ENCODE assay signal across 17 cellular contexts in genomic region chr3:66377800-66378199, GRCh38.
DNase-seq lines count a peak whose midpoint lies in the region; ATAC-seq and TF ChIP-seq lines count a peak whose summit lies in the region.
"Had no signal": no experiment of that assay in that cellular context is flagged by ENCODE, and none has a peak within 500 bp of the region (broad histone marks: within the 10 kb centered on the region; RNA-seq: fewer than 3 reads in every experiment).

No MANE protein-coding gene starts in this region.

- H3K9me3 ChIP-seq in CD4-positive, CD25-positive, alpha-beta regulatory T cell (ENCODE audit: control insufficient read depth in 2 of 2, low read length in 2 of 2), result no peaks in the 10 kb centered on the region
- no peaks in the 10 kb centered on the region for H3K9me3 ChIP-seq in Caco-2
- H3K9me3 ChIP-seq: left lung, pancreas had no signal

- H3K27me3 Mint-ChIP-seq in CD4-positive, CD25-positive, alpha-beta regulatory T cell, result no peaks in the 10 kb centered on the region
- no peaks in the 10 kb centered on the region for H3K27me3 Mint-ChIP-seq in Caco-2 (ENCODE audit: insufficient read depth, unreplicated experiment)
- no peaks in the 10 kb centered on the region for H3K27me3 Mint-ChIP-seq in activated T-helper 1 cell treated with anti-CD3 and anti-CD28 coated beads, Interleukin-12 subunit alpha, Interleukin-12 subunit beta, Interleukin-2, Interleukin-4 antibody, amounts not matched to agents 30 ng/mL and 10 ng/mL and 1 ng/mL, durations not matched to agents 14 hours and 24 hours and 36 hours (ENCODE audit: insufficient read depth)

- peak; percentile 73 to 77 for ATAC-seq in CD4-positive, CD25-positive, alpha-beta regulatory T cell (ENCODE audit: low read depth in 2 of 2)
- ATAC-seq in GM19467 (IDR thresholded peaks at IDR 0.05; ENCODE audit: unreplicated experiment), result no peak
- ATAC-seq: left lung had no signal

- H3K4me1 Mint-ChIP-seq in CD4-positive, CD25-positive, alpha-beta regulatory T cell, result peaks cover 17 to 45% (median 31%) of the 10 kb centered on the region in 4 donors
- peaks cover 12% of the 10 kb centered on the region for H3K4me1 Mint-ChIP-seq in Caco-2 (ENCODE audit: low read depth, unreplicated experiment)
- H3K4me1 Mint-ChIP-seq in activated T-helper 1 cell treated with anti-CD3 and anti-CD28 coated beads, Interleukin-12 subunit alpha, Interleukin-12 subunit beta, Interleukin-2, Interleukin-4 antibody, amounts not matched to agents 30 ng/mL and 10 ng/mL and 1 ng/mL, durations not matched to agents 14 hours and 24 hours and 36 hours (ENCODE audit: low read depth), result peaks cover 9% of the 10 kb centered on the region

- H3K36me3 Mint-ChIP-seq in CD4-positive, CD25-positive, alpha-beta regulatory T cell, result peaks cover 60% of the 10 kb centered on the region
- peaks cover 78% of the 10 kb centered on the region for H3K36me3 Mint-ChIP-seq in Caco-2 (ENCODE audit: insufficient read depth, unreplicated experiment)
- peaks cover 49% of the 10 kb centered on the region for H3K36me3 Mint-ChIP-seq in activated T-helper 1 cell treated with anti-CD3 and anti-CD28 coated beads, Interleukin-12 subunit alpha, Interleukin-12 subunit beta, Interleukin-2, Interleukin-4 antibody, amounts not matched to agents 30 ng/mL and 10 ng/mL and 1 ng/mL, durations not matched to agents 14 hours and 24 hours and 36 hours (ENCODE audit: low read depth)

- no peak for TF ChIP-seq CTCF in Caco-2 (IDR thresholded peaks at IDR 0.05; ENCODE audit: insufficient read depth in 1 of 2, low read depth in 1 of 2, low read length in 1 of 2, severe bottlenecking in 1 of 2, unreplicated experiment in 1 of 2)

- intact Hi-C loops in Caco-2 (cut with micrococcal nuclease; ENCODE audit: unreplicated experiment), result no loop called here
- intact Hi-C loops in activated T-helper 1 cell treated with anti-CD3 and anti-CD28 coated beads, Interleukin-12 subunit alpha, Interleukin-12 subunit beta, Interleukin-2, Interleukin-4 antibody, amounts not matched to agents 30 ng/mL and 10 ng/mL and 1 ng/mL, durations not matched to agents 14 hours and 24 hours and 36 hours (cut with micrococcal nuclease), result no loop called here

- peak overlapping the region; percentile 74 to 94 (median 93) for H3K27ac Mint-ChIP-seq in CD4-positive, CD25-positive, alpha-beta regulatory T cell
- H3K27ac Mint-ChIP-seq in Caco-2 (ENCODE audit: unreplicated experiment), result peak overlapping the region; percentile 26
- H3K27ac Mint-ChIP-seq in activated T-helper 1 cell treated with anti-CD3 and anti-CD28 coated beads, Interleukin-12 subunit alpha, Interleukin-12 subunit beta, Interleukin-2, Interleukin-4 antibody, amounts not matched to agents 30 ng/mL and 10 ng/mL and 1 ng/mL, durations not matched to agents 14 hours and 24 hours and 36 hours, result peak overlapping the region; percentile 61

- peaks cover 24% of the 10 kb centered on the region for H3K4me1 ChIP-seq in CD4-positive, CD25-positive, alpha-beta regulatory T cell (ENCODE audit: control insufficient read depth, insufficient read depth, low read length, poor library complexity, severe bottlenecking)
- H3K4me1 ChIP-seq in Caco-2, result peaks cover 12% of the 10 kb centered on the region
- H3K4me1 ChIP-seq: left lung had no signal

- CTCF ChIA-PET in Caco-2 (lab: Charles Lee), result interaction anchor here (1.3 kb wide), 1 partner anchor 130 kb away, joined by 3 read pairs; no protein-coding TSS in a partner anchor

- peaks cover 58% of the 10 kb centered on the region for H3K36me3 ChIP-seq in CD4-positive, CD25-positive, alpha-beta regulatory T cell (ENCODE audit: control insufficient read depth, insufficient read depth, low read length)
- peaks cover 6% of the 10 kb centered on the region for H3K36me3 ChIP-seq in Caco-2 (ENCODE audit: control insufficient read depth, insufficient read depth, low read length)

- peak overlapping the region; percentile 51 for H3K4me3 ChIP-seq in CD4-positive, CD25-positive, alpha-beta regulatory T cell (ENCODE audit: low read depth, low read length)
- no peak overlapping the region for H3K4me3 ChIP-seq in Caco-2 (ENCODE audit: low read depth, low read length)
- H3K4me3 ChIP-seq: coronary artery, left lung, pancreas had no signal

- peak overlapping the region; percentile 77 for H3K27ac ChIP-seq in CD4-positive, CD25-positive, alpha-beta regulatory T cell (ENCODE audit: insufficient read depth, low read length, poor library complexity, severe bottlenecking)
- peak overlapping the region; percentile 14 for H3K27ac ChIP-seq in layer of hippocampus (ENCODE audit: low read depth, low read length)
- H3K27ac ChIP-seq: coronary artery, left lung, pancreas had no signal

- H3K4me3 Mint-ChIP-seq in CD4-positive, CD25-positive, alpha-beta regulatory T cell, result peak overlapping the region; percentile 4 to 21 (median 12)
- no peak overlapping the region for H3K4me3 Mint-ChIP-seq in Caco-2 (ENCODE audit: unreplicated experiment)
- H3K4me3 Mint-ChIP-seq in activated T-helper 1 cell treated with anti-CD3 and anti-CD28 coated beads, Interleukin-12 subunit alpha, Interleukin-12 subunit beta, Interleukin-2, Interleukin-4 antibody, amounts not matched to agents 30 ng/mL and 10 ng/mL and 1 ng/mL, durations not matched to agents 14 hours and 24 hours and 36 hours, result no peak overlapping the region

- peak; percentile 10 to 78 (median 66) for DNase-seq in CD4-positive, CD25-positive, alpha-beta regulatory T cell
- DNase-seq in Caco-2 (no peak), medulla oblongata (ENCODE audit: extremely low spot score) (no peak), UCSD-AML1 (lab: John Stamatoyannopoulos, UW; ENCODE audit: unreplicated experiment) (no peak)
- no peak for DNase-seq in activated T-helper 1 cell treated with anti-CD3 and anti-CD28 coated beads, Interleukin-12 subunit alpha, Interleukin-12 subunit beta, Interleukin-2, Interleukin-4 antibody, amounts not matched to agents 30 ng/mL and 10 ng/mL and 1 ng/mL, durations not matched to agents 14 hours and 24 hours and 36 hours (ENCODE audit: low spot score)
- DNase-seq: GDM1; MM.1S; NCI-H187; NCI-H446; NK-92 treated with Interleukin-12 subunit alpha and Interleukin-12 subunit beta, amount 100 ng/mL, for 24 hours; pancreas; RPMI8226; SW 1271 had no signal

- H3K27me3 ChIP-seq in CD4-positive, CD25-positive, alpha-beta regulatory T cell (ENCODE audit: control insufficient read depth, insufficient read depth, low read length), result no peaks in the 10 kb centered on the region
- H3K27me3 ChIP-seq in Caco-2 (replicated peaks; ENCODE audit: control insufficient read depth, insufficient read depth, low read length) (no peaks in the 10 kb centered on the region), layer of hippocampus (ENCODE audit: control insufficient read depth, insufficient read depth, low read length) (no peaks in the 10 kb centered on the region)
- H3K27me3 ChIP-seq: left lung, pancreas had no signal

- POLR2A ChIA-PET in Caco-2 (lab: Charles Lee), result no interaction called here

- no peaks in the 10 kb centered on the region for H3K9me3 Mint-ChIP-seq in CD4-positive, CD25-positive, alpha-beta regulatory T cell
- H3K9me3 Mint-ChIP-seq in Caco-2 (ENCODE audit: unreplicated experiment), result no peaks in the 10 kb centered on the region
- no peaks in the 10 kb centered on the region for H3K9me3 Mint-ChIP-seq in activated T-helper 1 cell treated with anti-CD3 and anti-CD28 coated beads, Interleukin-12 subunit alpha, Interleukin-12 subunit beta, Interleukin-2, Interleukin-4 antibody, amounts not matched to agents 30 ng/mL and 10 ng/mL and 1 ng/mL, durations not matched to agents 14 hours and 24 hours and 36 hours

- BruUV-seq in Caco-2 (replicated peaks; lab: Mats Ljungman, UMichigan), result no TSS peak

Comparison
In these comparisons a context has a peak if more than half of its experiments do, and no peak if none do; other contexts are left out.
1. DNase-seq: peak in CD4-positive, CD25-positive, alpha-beta regulatory T cell (3 of 3); none in Caco-2 (0 of 2), activated T-helper 1 cell treated with anti-CD3 and anti-CD28 coated beads, Interleukin-12 subunit alpha, Interleukin-12 subunit beta, Interleukin-2, Interleukin-4 antibody, amounts not matched to agents 30 ng/mL and 10 ng/mL and 1 ng/mL, durations not matched to agents 14 hours and 24 hours and 36 hours (single experiment), medulla oblongata (single experiment) and UCSD-AML1 (single experiment).
2. H3K27ac Mint-ChIP-seq: peak in every context shown above with its lines; median percentile 93 in CD4-positive, CD25-positive, alpha-beta regulatory T cell; 61 in activated T-helper 1 cell treated with anti-CD3 and anti-CD28 coated beads, Interleukin-12 subunit alpha, Interleukin-12 subunit beta, Interleukin-2, Interleukin-4 antibody, amounts not matched to agents 30 ng/mL and 10 ng/mL and 1 ng/mL, durations not matched to agents 14 hours and 24 hours and 36 hours; 26 in Caco-2.
3. H3K4me3 Mint-ChIP-seq: peak in CD4-positive, CD25-positive, alpha-beta regulatory T cell (4 of 4); none in Caco-2 (single experiment) and activated T-helper 1 cell treated with anti-CD3 and anti-CD28 coated beads, Interleukin-12 subunit alpha, Interleukin-12 subunit beta, Interleukin-2, Interleukin-4 antibody, amounts not matched to agents 30 ng/mL and 10 ng/mL and 1 ng/mL, durations not matched to agents 14 hours and 24 hours and 36 hours (single experiment).